13 cellular contexts compared by ENCODE assay signal in genomic region chr9:33453286-33453882, GRCh38. TPM values are rescaled to one million over a fixed set of nuclear protein-coding genes. Genes with fewer than 3 reads are reported as not detected.
DNase-seq lines count a peak whose midpoint lies in the region; ATAC-seq lines count a peak whose summit lies in the region.
"Had no signal": no experiment of that assay in that cellular context is flagged by ENCODE, and none has a peak within 500 bp of the region (broad histone marks: within the 10 kb centered on the region; RNA-seq: fewer than 3 reads in every experiment).

No MANE protein-coding gene starts in this region.

- no peaks in the 10 kb centered on the region for H3K9me3 ChIP-seq in KOPT-K1 (ENCODE audit: insufficient read depth, low read length, poor library complexity, severe bottlenecking)
- no peaks in the 10 kb centered on the region for H3K9me3 ChIP-seq in trophoblast cell (ENCODE audit: insufficient read depth, low read depth, low read length)
- H3K9me3 ChIP-seq: colonic mucosa, gastroesophageal sphincter had no signal

- H3K9me3 Mint-ChIP-seq in T-helper 1 cell treated with Interleukin-12 subunit alpha and Interleukin-12 subunit beta and Interleukin-4 antibody, amounts not matched to agents 30 μg/mL and 1 μg/mL, for 36 hours, result no peaks in the 10 kb centered on the region
- no peaks in the 10 kb centered on the region for H3K9me3 Mint-ChIP-seq in activated naive CD8-positive, alpha-beta T cell treated with anti-CD3 and anti-CD28 coated beads, Interleukin-2, amount 50 U/mL, for 24 hours
- no peaks in the 10 kb centered on the region for H3K9me3 Mint-ChIP-seq in natural killer cell treated with Interleukin-12 subunit alpha and Interleukin-12 subunit beta and Interleukin-15 and Interleukin-18, amount 100 ng/mL, for 72 hours

- WGBS in trophoblast cell (ENCODE audit: extremely low coverage, insufficient coverage, insufficient read length), result no CpG with 5 or more reads among the region's 3 CpGs

- H3K4me3 Mint-ChIP-seq in T-helper 1 cell treated with Interleukin-12 subunit alpha and Interleukin-12 subunit beta and Interleukin-4 antibody, amounts not matched to agents 30 μg/mL and 1 μg/mL, for 36 hours, result peak overlapping the region; percentile 4
- H3K4me3 Mint-ChIP-seq in activated naive CD8-positive, alpha-beta T cell treated with anti-CD3 and anti-CD28 coated beads, Interleukin-2, amount 50 U/mL, for 24 hours, result no peak overlapping the region
- H3K4me3 Mint-ChIP-seq in natural killer cell treated with Interleukin-12 subunit alpha and Interleukin-12 subunit beta and Interleukin-15 and Interleukin-18, amount 100 ng/mL, for 72 hours, result no peak overlapping the region

- DNase-seq in T-helper 1 cell (no peak), trophoblast cell (no peak), NCI-H524 treated with DMSO at 0.1 percent for 48 hours (lab: John Stamatoyannopoulos, UW) (no peak)
- DNase-seq in activated naive CD8-positive, alpha-beta T cell treated with anti-CD3 and anti-CD28 coated beads, Interleukin-2, amount 50 U/mL, for 24 hours, result peak; percentile 33
- no peak for DNase-seq in natural killer cell treated with Interleukin-12 subunit alpha and Interleukin-12 subunit beta and Interleukin-15 and Interleukin-18, amount 100 ng/mL, for 72 hours (ENCODE audit: low spot score)
- DNase-seq: NCI-H2029 treated with DMSO at 0.1 percent for 48 hours had no signal

- peak overlapping the region; percentile 67 for H3K27ac Mint-ChIP-seq in T-helper 1 cell treated with Interleukin-12 subunit alpha and Interleukin-12 subunit beta and Interleukin-4 antibody, amounts not matched to agents 30 μg/mL and 1 μg/mL, for 36 hours
- H3K27ac Mint-ChIP-seq in activated naive CD8-positive, alpha-beta T cell treated with anti-CD3 and anti-CD28 coated beads, Interleukin-2, amount 50 U/mL, for 24 hours, result peak overlapping the region; percentile 14
- H3K27ac Mint-ChIP-seq in natural killer cell treated with Interleukin-12 subunit alpha and Interleukin-12 subunit beta and Interleukin-15 and Interleukin-18, amount 100 ng/mL, for 72 hours, result no peak overlapping the region

- no peak overlapping the region for H2BK120ac ChIP-seq in trophoblast cell (ENCODE audit: insufficient read depth, low read length, poor library complexity)

- H3K18ac ChIP-seq in trophoblast cell (ENCODE audit: low read length), result no peak overlapping the region

- peak overlapping the region; percentile 24 for H4K12ac ChIP-seq in trophoblast cell (ENCODE audit: low read depth, low read length)

- no peaks in the 10 kb centered on the region for H3K27me3 Mint-ChIP-seq in T-helper 1 cell treated with Interleukin-12 subunit alpha and Interleukin-12 subunit beta and Interleukin-4 antibody, amounts not matched to agents 30 μg/mL and 1 μg/mL, for 36 hours (ENCODE audit: low read depth)
- no peaks in the 10 kb centered on the region for H3K27me3 Mint-ChIP-seq in activated naive CD8-positive, alpha-beta T cell treated with anti-CD3 and anti-CD28 coated beads, Interleukin-2, amount 50 U/mL, for 24 hours
- H3K27me3 Mint-ChIP-seq in natural killer cell treated with Interleukin-12 subunit alpha and Interleukin-12 subunit beta and Interleukin-15 and Interleukin-18, amount 100 ng/mL, for 72 hours, result no peaks in the 10 kb centered on the region

- H3K36me3 ChIP-seq in KOPT-K1 (ENCODE audit: insufficient read depth, low read length), result no peaks in the 10 kb centered on the region
- H3K36me3 ChIP-seq in trophoblast cell (ENCODE audit: control insufficient read depth in 1 of 2, insufficient read depth in 2 of 2, low read length in 2 of 2), result no peaks in the 10 kb centered on the region
- H3K36me3 ChIP-seq: colonic mucosa, gastroesophageal sphincter had no signal

- no peaks in the 10 kb centered on the region for H3K36me3 Mint-ChIP-seq in T-helper 1 cell treated with Interleukin-12 subunit alpha and Interleukin-12 subunit beta and Interleukin-4 antibody, amounts not matched to agents 30 μg/mL and 1 μg/mL, for 36 hours (ENCODE audit: low read depth)
- H3K36me3 Mint-ChIP-seq in activated naive CD8-positive, alpha-beta T cell treated with anti-CD3 and anti-CD28 coated beads, Interleukin-2, amount 50 U/mL, for 24 hours (ENCODE audit: low read depth), result peaks cover 2% of the 10 kb centered on the region
- H3K36me3 Mint-ChIP-seq in natural killer cell treated with Interleukin-12 subunit alpha and Interleukin-12 subunit beta and Interleukin-15 and Interleukin-18, amount 100 ng/mL, for 72 hours, result no peaks in the 10 kb centered on the region

- peaks cover 3 to 5% of the 10 kb centered on the region in 2 experiments for H3K4me1 ChIP-seq in trophoblast cell (ENCODE audit: control insufficient read depth in 1 of 2, insufficient read depth in 2 of 2, low read length in 2 of 2)
- H3K4me1 ChIP-seq: colonic mucosa, gastroesophageal sphincter had no signal

- H3K27ac ChIP-seq in KOPT-K1 (ENCODE audit: low read depth, low read length, poor library complexity, severe bottlenecking) (peak overlapping the region; percentile 83), trophoblast cell (ENCODE audit: low read depth, low read length) (no peak overlapping the region)
- H3K27ac ChIP-seq: colonic mucosa, gastroesophageal sphincter had no signal

- peak; percentile 25 for ATAC-seq in activated naive CD8-positive, alpha-beta T cell treated with anti-CD3 and anti-CD28 coated beads, Interleukin-2, amount 50 U/mL, for 24 hours
- ATAC-seq in HG03095 (IDR thresholded peaks at IDR 0.05; ENCODE audit: unreplicated experiment), result no peak
- ATAC-seq in natural killer cell treated with Interleukin-12 subunit alpha and Interleukin-12 subunit beta and Interleukin-15 and Interleukin-18, amount 100 ng/mL, for 72 hours, result no peak

- no peak overlapping the region for H3K9ac ChIP-seq in trophoblast cell (ENCODE audit: low read length)

- peak overlapping the region; percentile 46 for H2AFZ ChIP-seq in trophoblast cell (ENCODE audit: insufficient read depth, low read length, poor library complexity)

- H4K8ac ChIP-seq in trophoblast cell (ENCODE audit: low read depth, low read length), result peak overlapping the region; percentile 47

- H3K79me1 ChIP-seq in trophoblast cell (ENCODE audit: low read length), result peaks cover 2% of the 10 kb centered on the region

- H3K4ac ChIP-seq in trophoblast cell (ENCODE audit: low read depth, low read length), result no peak overlapping the region

- H2AK5ac ChIP-seq in trophoblast cell (ENCODE audit: low read length), result no peak overlapping the region

- no peak overlapping the region for H2BK5ac ChIP-seq in trophoblast cell (ENCODE audit: low read depth, low read length, poor library complexity)

- peak overlapping the region; percentile 20 for H4K91ac ChIP-seq in trophoblast cell (ENCODE audit: low read depth, low read length)

- no peak overlapping the region for H3K23ac ChIP-seq in trophoblast cell (ENCODE audit: low read length)

- peak overlapping the region; percentile 23 for H2BK12ac ChIP-seq in trophoblast cell (ENCODE audit: low read length)

- H3K4me2 ChIP-seq in trophoblast cell (ENCODE audit: low read length), result no peak overlapping the region

- H3K79me2 ChIP-seq in trophoblast cell (ENCODE audit: control insufficient read depth, insufficient read depth, low read length, poor library complexity), result no peaks in the 10 kb centered on the region

- H3K4me3 ChIP-seq in trophoblast cell (ENCODE audit: low read depth, low read length), result no peak overlapping the region
- H3K4me3 ChIP-seq: colonic mucosa, gastroesophageal sphincter had no signal

- no peak overlapping the region for H3K14ac ChIP-seq in trophoblast cell (ENCODE audit: low read length)

- peaks cover 44% of the 10 kb centered on the region for H3K4me1 Mint-ChIP-seq in T-helper 1 cell treated with Interleukin-12 subunit alpha and Interleukin-12 subunit beta and Interleukin-4 antibody, amounts not matched to agents 30 μg/mL and 1 μg/mL, for 36 hours (ENCODE audit: low read depth)
- H3K4me1 Mint-ChIP-seq in activated naive CD8-positive, alpha-beta T cell treated with anti-CD3 and anti-CD28 coated beads, Interleukin-2, amount 50 U/mL, for 24 hours, result peaks cover 58% of the 10 kb centered on the region
- H3K4me1 Mint-ChIP-seq in natural killer cell treated with Interleukin-12 subunit alpha and Interleukin-12 subunit beta and Interleukin-15 and Interleukin-18, amount 100 ng/mL, for 72 hours (ENCODE audit: low read depth in 2 of 2), result peaks cover 5 to 6% of the 10 kb centered on the region in 2 donors

- no peaks in the 10 kb centered on the region for H3K27me3 ChIP-seq in trophoblast cell (ENCODE audit: insufficient read depth, low read length)
- H3K27me3 ChIP-seq: colonic mucosa, gastroesophageal sphincter had no signal

RNA-seq across cellular contexts. Expression of gene AQP3, which starts 6.0 kb away (rescaled TPM):
- 10.4 and 11.8 TPM in 2 replicates for polyA plus RNA-seq in trophoblast cell (2013)
- total RNA-seq in natural killer cell treated with Interleukin-12 subunit alpha and Interleukin-12 subunit beta and Interleukin-15 and Interleukin-18, amount 100 ng/mL, for 72 hours, result 1 to 10 TPM; 1.4 to 1.9 TPM

RNA-seq across cellular contexts. Expression of gene NOL6, which starts 20.3 kb away (rescaled TPM):
- 14.9 and 16.3 TPM in 2 replicates for polyA plus RNA-seq in trophoblast cell (2013)
- 100 to 1,000 TPM in 1 of 2 donors, 10 to 100 TPM in 1; 48.3 to 104 TPM for total RNA-seq in natural killer cell treated with Interleukin-12 subunit alpha and Interleukin-12 subunit beta and Interleukin-15 and Interleukin-18, amount 100 ng/mL, for 72 hours

RNA-seq across cellular contexts. Expression of gene AQP7, which starts 51.0 kb away (rescaled TPM):
- polyA plus RNA-seq in trophoblast cell (2013), result 0.03 and 0.07 TPM in 2 replicates
- total RNA-seq in natural killer cell treated with Interleukin-12 subunit alpha and Interleukin-12 subunit beta and Interleukin-15 and Interleukin-18, amount 100 ng/mL, for 72 hours, result not detected
- total RNA-seq: A172, HT1080 had no signal

Comparison
In these comparisons a context has a peak if more than half of its experiments do, and no peak if none do; other contexts are left out.
1. H3K27ac Mint-ChIP-seq: peak in T-helper 1 cell treated with Interleukin-12 subunit alpha and Interleukin-12 subunit beta and Interleukin-4 antibody, amounts not matched to agents 30 μg/mL and 1 μg/mL, for 36 hours (single experiment) and activated naive CD8-positive, alpha-beta T cell treated with anti-CD3 and anti-CD28 coated beads, Interleukin-2, amount 50 U/mL, for 24 hours (single experiment); none in natural killer cell treated with Interleukin-12 subunit alpha and Interleukin-12 subunit beta and Interleukin-15 and Interleukin-18, amount 100 ng/mL, for 72 hours (0 of 2).